16 cellular contexts compared by ENCODE assay signal in genomic region chr4:183738081-183738673, GRCh38.
DNase-seq lines count a peak whose midpoint lies in the region; ATAC-seq and TF ChIP-seq lines count a peak whose summit lies in the region.
"Had no signal": no experiment of that assay in that cellular context is flagged by ENCODE, and none has a peak within 500 bp of the region (broad histone marks: within the 10 kb centered on the region; RNA-seq: fewer than 3 reads in every experiment).

No MANE protein-coding gene starts in this region.

- H3K27me3 ChIP-seq in GM23248 (replicated peaks; ENCODE audit: insufficient read depth) (peaks cover 6% of the 10 kb centered on the region; the same call in 1 of the 2 replicates), PC-3 (ENCODE audit: low read length) (no peaks in the 10 kb centered on the region)
- H3K27me3 ChIP-seq: esophagus muscularis mucosa, right lobe of liver had no signal

- no peaks in the 10 kb centered on the region for H3K9me2 ChIP-seq in GM23248 (ENCODE audit: insufficient read depth)
- no peaks in the 10 kb centered on the region for H3K9me2 ChIP-seq in PC-3 (replicated peaks; ENCODE audit: low read length)

- H3K79me2 ChIP-seq in GM23248 (ENCODE audit: insufficient read depth) (no peaks in the 10 kb centered on the region), PC-3 (ENCODE audit: low read length) (no peaks in the 10 kb centered on the region)

- peaks cover 14% of the 10 kb centered on the region; the same call in 1 of the 2 replicates for H3K4me1 ChIP-seq in GM23248 (ENCODE audit: insufficient read depth)
- H3K4me1 ChIP-seq in PC-3 (ENCODE audit: insufficient read depth, low read length) = peaks cover 15% of the 10 kb centered on the region
- H3K4me1 ChIP-seq: Caco-2, esophagus muscularis mucosa, right lobe of liver had no signal

- BruUV-seq in PC-3 (replicated peaks; lab: Mats Ljungman, UMichigan) = no TSS peak

- in situ Hi-C loops in GM23248 (cut with MboI) = no loop called here

- peak overlapping the region; percentile 57 for H3K4me2 ChIP-seq in GM23248 (ENCODE audit: unreplicated experiment)
- peak overlapping the region; percentile 59; the same call in 1 of the 2 replicates for H3K4me2 ChIP-seq in PC-3 (ENCODE audit: low read length)

- DNase-seq in AG20443 (ENCODE audit: low spot score) = peak; percentile 50
- peak; percentile 90 for DNase-seq in GM23248
- peak; percentile 94 for DNase-seq in PC-3
- DNase-seq in left ventricle myocardium superior = no peak
- no peak for DNase-seq in T1000 (lab: John Stamatoyannopoulos, UW)
- no peak for DNase-seq in activated T-cell treated with anti-CD3 and anti-CD28 coated beads for 4 hours
- no peak for DNase-seq in DMS 273 (lab: John Stamatoyannopoulos, UW; ENCODE audit: unreplicated experiment)
- DNase-seq: activated CD8-positive, alpha-beta T cell treated with anti-CD3 and anti-CD28 coated beads, Interleukin-2, amount 10 ng/mL, durations not matched to agents 7 days and 5 days; Caco-2; KBM-7; NCI-H1105 treated with DMSO at 0.1 percent for 48 hours; NCI-H2227 treated with DMSO at 0.1 percent for 48 hours; right lobe of liver; stimulated activated CD4-positive, alpha-beta T cell treated with anti-CD3 and anti-CD28 coated beads, Interleukin-4, amount 100 ng/mL, for 1 hour had no signal

- H3K9me3 ChIP-seq in GM23248 (ENCODE audit: low read depth) (no peaks in the 10 kb centered on the region), PC-3 (ENCODE audit: low read length) (no peaks in the 10 kb centered on the region)
- H3K9me3 ChIP-seq: Caco-2, esophagus muscularis mucosa, right lobe of liver had no signal

- intact Hi-C loops in PC-3 (cut with micrococcal nuclease) = no loop called here
- intact Hi-C loops in left ventricle myocardium superior (cut with micrococcal nuclease) = no loop called here

- no peak for TF ChIP-seq CTCF in PC-3 (conservative IDR thresholded peaks at IDR 0.05; ENCODE audit: low read depth, low read length)

- H3K9ac ChIP-seq in GM23248 (no peak overlapping the region), PC-3 (ENCODE audit: low read length) (peak overlapping the region; percentile 77)

- ATAC-seq in PC-3 = peak; percentile 88
- peak; percentile 70 for ATAC-seq in left ventricle myocardium superior
- ATAC-seq in HG03571 (IDR thresholded peaks at IDR 0.05; ENCODE audit: unreplicated experiment) = no peak
- ATAC-seq: activated CD8-positive, alpha-beta T cell treated with anti-CD3 and anti-CD28 coated beads, Interleukin-2, amount 10 ng/mL, durations not matched to agents 7 days and 5 days; right lobe of liver had no signal

- H3K4me3 ChIP-seq in GM23248 = peak overlapping the region; percentile 23; the same call in 1 of the 2 replicates
- H3K4me3 ChIP-seq in PC-3 (ENCODE audit: low read length) = no peak overlapping the region
- H3K4me3 ChIP-seq: esophagus muscularis mucosa, right lobe of liver had no signal

- H3F3A ChIP-seq in GM23248 (ENCODE audit: insufficient read depth) (peaks cover 4% of the 10 kb centered on the region; the same call in 1 of the 2 replicates), PC-3 (ENCODE audit: low read length, unreplicated experiment) (no peaks in the 10 kb centered on the region)

- peak overlapping the region; percentile 2; the same call in 1 of the 2 replicates for H2AFZ ChIP-seq in GM23248
- H2AFZ ChIP-seq in PC-3 (ENCODE audit: low read length) = no peak overlapping the region

- POLR2A ChIA-PET in PC-3 (lab: Charles Lee; ENCODE audit: unreplicated experiment) = no interaction called here

- CTCF ChIA-PET in PC-3 (lab: Charles Lee) = no interaction called here

- 5 to 8% methylated on average over 10 of the region's 10 CpGs for WGBS in GM23248 (ENCODE audit: low coverage in 1 of 2, low lambda C conversion rate in 2 of 2, missing lambda C conversion rate in 2 of 2), 2 experiments

- H3K36me3 ChIP-seq in GM23248 (ENCODE audit: low read depth) (no peaks in the 10 kb centered on the region), PC-3 (ENCODE audit: low read depth, low read length) (no peaks in the 10 kb centered on the region)
- H3K36me3 ChIP-seq: esophagus muscularis mucosa, right lobe of liver had no signal

- H4K20me1 ChIP-seq in GM23248 (ENCODE audit: insufficient read depth) (no peaks in the 10 kb centered on the region), PC-3 (ENCODE audit: low read length) (no peaks in the 10 kb centered on the region)

- H3K27ac ChIP-seq in GM23248 = peak overlapping the region; percentile 42
- peak overlapping the region; percentile 97 for H3K27ac ChIP-seq in PC-3 (ENCODE audit: low read length)
- H3K27ac ChIP-seq: esophagus muscularis mucosa, right lobe of liver had no signal

Comparison
In these comparisons a context has a peak if more than half of its experiments do, and no peak if none do; other contexts are left out.
1. DNase-seq: peak in AG20443 (single experiment), GM23248 (single experiment) and PC-3 (single experiment); none in left ventricle myocardium superior (single experiment), T1000 (single experiment), activated T-cell treated with anti-CD3 and anti-CD28 coated beads for 4 hours (single experiment) and DMS 273 (single experiment).